Comparison of ENCODE assay signal across 1 cellular context in the genomic region with DNA sequence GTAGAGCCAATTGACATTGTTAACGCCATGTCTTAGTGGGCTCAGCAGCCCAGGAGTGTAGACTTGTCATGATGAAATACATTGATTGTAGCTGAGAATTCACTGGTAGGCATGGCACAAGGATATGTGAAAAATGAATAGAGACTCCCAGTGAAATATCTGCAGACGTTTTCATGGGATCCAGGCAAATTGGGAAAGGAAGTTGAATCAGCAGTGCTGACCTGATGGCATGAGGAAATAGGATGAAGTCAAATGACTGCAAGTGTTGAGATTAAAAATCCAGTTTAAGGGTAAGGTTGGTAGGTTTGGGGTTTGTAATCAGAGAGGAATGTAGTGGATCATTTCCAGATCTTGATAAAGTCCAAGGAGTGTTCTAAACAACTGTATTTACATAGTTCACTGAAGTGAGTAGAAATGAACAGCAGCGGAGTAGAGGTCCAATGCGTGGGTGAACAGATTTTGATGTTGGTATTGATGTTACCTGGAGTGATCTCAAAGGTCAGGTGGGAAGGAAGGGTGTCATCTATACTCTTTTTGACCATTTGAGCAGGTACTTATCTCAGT.
TF ChIP-seq lines count a peak whose summit lies in the region.

No MANE protein-coding gene starts in this region.

TF ChIP-seq in liver, 16 proteins besides CTCF, POLR2A, EP300 and RAD21 (continued from another document):
- TF ChIP-seq FOXA1 (IDR thresholded peaks at IDR 0.05) (peak; percentile 31), HNF4G (IDR thresholded peaks at IDR 0.05) (no peak)
